In the genomic region with DNA sequence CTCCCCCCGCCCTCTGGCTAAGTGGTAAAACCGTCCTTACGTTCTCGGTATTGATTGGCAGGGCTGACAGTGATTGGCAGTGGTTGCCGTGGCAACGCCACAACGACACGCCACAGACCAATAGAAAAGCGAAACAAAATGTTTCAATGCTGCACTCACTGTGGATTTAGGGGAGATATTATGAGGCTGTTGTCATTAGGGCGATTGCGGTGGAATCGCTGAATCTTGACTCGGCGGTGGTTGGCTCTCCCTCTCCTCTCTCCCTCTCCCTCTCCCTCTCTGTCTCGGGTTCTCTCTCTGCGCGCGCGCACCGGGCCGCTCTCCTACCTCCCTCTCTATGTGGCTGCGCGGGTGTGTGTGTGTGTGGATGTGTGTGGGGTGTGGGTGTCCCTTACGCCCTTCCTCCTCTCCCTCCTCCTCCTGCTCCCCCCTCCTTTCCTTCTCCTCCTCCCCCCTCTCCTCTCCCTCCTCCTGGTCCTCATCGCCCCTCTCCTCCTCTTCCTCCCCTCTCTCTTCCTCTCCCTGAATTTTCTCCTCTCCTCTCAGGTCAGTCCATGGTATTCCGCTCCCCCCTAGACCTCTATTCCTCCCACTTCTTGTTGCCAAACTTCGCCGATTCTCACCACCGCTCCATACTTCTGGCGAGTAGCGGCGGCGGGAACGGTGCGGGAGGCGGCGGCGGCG, we compare ENCODE assay signal across 8 cellular contexts. TPM values are rescaled to one million over a fixed set of nuclear protein-coding genes. Genes with fewer than 3 reads are reported as not detected.
DNase-seq lines count a peak whose midpoint lies in the region; ATAC-seq lines count a peak whose summit lies in the region.

A gene (plus strand): TSS at position 152 of the 684 bp plus-strand sequence. CDS start 403 bp downstream, at position 555.

- no peaks in the 10 kb centered on the region for H3K36me3 ChIP-seq in iPS-15b (ENCODE audit: control insufficient read depth, insufficient read depth, low read length)

- peak; percentile 74 for DNase-seq in DMS114 treated with DMSO at 0.1 percent for 48 hours (lab: John Stamatoyannopoulos, UW; ENCODE audit: unreplicated experiment)
- peak; percentile 13 for DNase-seq in MV-4-11 (lab: John Stamatoyannopoulos, UW)
- DNase-seq in activated T-cell treated with anti-CD3 and anti-CD28 coated beads, Interleukin-2, amount 50 U/mL, for 72 hours = peak in 1 of 2 donors; percentile 55
- DNase-seq in stimulated activated CD4-positive, alpha-beta T cell treated with anti-CD3 and anti-CD28 coated beads, Interleukin-4, amount 100 ng/mL, for 1 hour = peak; percentile 39
- DNase-seq in NCI-H1930 (lab: John Stamatoyannopoulos, UW) = no peak
- no peak for DNase-seq in sciatic nerve (ENCODE audit: low spot score)

- H3K4me1 ChIP-seq in iPS-15b (ENCODE audit: control insufficient read depth, insufficient read depth, low read length) = peaks cover 20% of the 10 kb centered on the region

- H3K27me3 Mint-ChIP-seq in activated T-cell treated with anti-CD3 and anti-CD28 coated beads, Interleukin-2, amount 50 U/mL, for 72 hours (ENCODE audit: low read depth) = peaks cover 84% of the 10 kb centered on the region

- peaks cover 91% of the 10 kb centered on the region for H3K27me3 ChIP-seq in iPS-15b (ENCODE audit: control insufficient read depth, insufficient read depth, low read length)

- H3K9ac ChIP-seq in iPS-15b (ENCODE audit: low read depth, low read length) = no peak within 1 kb of the TSS

- ATAC-seq in GM19351 (IDR thresholded peaks at IDR 0.05; ENCODE audit: unreplicated experiment) = peak; percentile 85
- peak; percentile 62 to 63 for ATAC-seq in activated T-cell treated with anti-CD3 and anti-CD28 coated beads, Interleukin-2, amount 50 U/mL, for 72 hours (replicated peaks in 1 of 2)
- ATAC-seq in sciatic nerve = no peak

- intact Hi-C loops in sciatic nerve (cut with DNase I) = loop anchor here (10.0 kb wide), 1 partner anchor 447 kb away; no protein-coding TSS in a partner anchor

- H3K36me3 Mint-ChIP-seq in activated T-cell treated with anti-CD3 and anti-CD28 coated beads, Interleukin-2, amount 50 U/mL, for 72 hours (ENCODE audit: insufficient read depth in 2 of 2) = peaks cover 0 to 6% of the 10 kb centered on the region in 2 donors

- peaks cover 51% of the 10 kb centered on the region for H3K4me1 Mint-ChIP-seq in activated T-cell treated with anti-CD3 and anti-CD28 coated beads, Interleukin-2, amount 50 U/mL, for 72 hours (ENCODE audit: low read depth)

- no peaks in the 10 kb centered on the region for H3K9me3 ChIP-seq in iPS-15b (ENCODE audit: control insufficient read depth, insufficient read depth, low read length)

- H3K27ac Mint-ChIP-seq in activated T-cell treated with anti-CD3 and anti-CD28 coated beads, Interleukin-2, amount 50 U/mL, for 72 hours = peak within 1 kb of the TSS; percentile 28

- peak within 1 kb of the TSS; percentile 45 for H3K4me3 ChIP-seq in iPS-15b (ENCODE audit: low read depth, low read length)

- no peaks in the 10 kb centered on the region for H3K9me3 Mint-ChIP-seq in activated T-cell treated with anti-CD3 and anti-CD28 coated beads, Interleukin-2, amount 50 U/mL, for 72 hours

- H3K4me3 Mint-ChIP-seq in activated T-cell treated with anti-CD3 and anti-CD28 coated beads, Interleukin-2, amount 50 U/mL, for 72 hours = peak within 1 kb of the TSS; percentile 84 to 91

RNA-seq across cellular contexts. Expression of the gene that starts here (rescaled TPM):
- total RNA-seq in activated T-cell treated with anti-CD3 and anti-CD28 coated beads, Interleukin-2, amount 50 U/mL, for 72 hours = not detected
- not detected for total RNA-seq in sciatic nerve

Comparison
In these comparisons a context has a peak if more than half of its experiments do, and no peak if none do; other contexts are left out.
1. Peak in ATAC-seq in activated T-cell treated with anti-CD3 and anti-CD28 coated beads, Interleukin-2, amount 50 U/mL, for 72 hours; RNA of the gene not detected or under 1 TPM.
2. DNase-seq: peak in DMS114 treated with DMSO at 0.1 percent for 48 hours (single experiment), MV-4-11 (single experiment) and stimulated activated CD4-positive, alpha-beta T cell treated with anti-CD3 and anti-CD28 coated beads, Interleukin-4, amount 100 ng/mL, for 1 hour (single experiment); none in NCI-H1930 (0 of 2) and sciatic nerve (single experiment).